Comparison of ENCODE assay signal across 8 cellular contexts in genomic region chr1:28456078-28456477, GRCh38. TPM values are rescaled to one million over a fixed set of nuclear protein-coding genes. Genes with fewer than 3 reads are reported as not detected.
DNase-seq lines count a peak whose midpoint lies in the region; ATAC-seq lines count a peak whose summit lies in the region.

No MANE protein-coding gene starts in this region.

- H3K4ac ChIP-seq in mesendoderm (ENCODE audit: low read depth, low read length), result no peak overlapping the region

- no peak for ATAC-seq in HG02798 (IDR thresholded peaks at IDR 0.05; ENCODE audit: poor library complexity, unreplicated experiment)

- H2BK5ac ChIP-seq in mesendoderm (ENCODE audit: low read length), result no peak overlapping the region

- H3K4me3 ChIP-seq in Karpas-422 (ENCODE audit: low read length), result no peak overlapping the region
- H3K4me3 ChIP-seq in adipocyte (ENCODE audit: low read length), result peak overlapping the region; percentile 19
- H3K4me3 ChIP-seq in mesendoderm (ENCODE audit: low read length), result no peak overlapping the region

- H3K9me3 ChIP-seq in Karpas-422 (ENCODE audit: low read length), result no peaks in the 10 kb centered on the region
- H3K9me3 ChIP-seq in adipocyte (ENCODE audit: control insufficient read depth, low read length), result no peaks in the 10 kb centered on the region

- H3K79me1 ChIP-seq in mesendoderm (ENCODE audit: low read length), result no peaks in the 10 kb centered on the region

- peak overlapping the region; percentile 63 for H3K27ac ChIP-seq in Karpas-422 (ENCODE audit: low read length)
- no peak overlapping the region for H3K27ac ChIP-seq in mesendoderm (ENCODE audit: low read depth, low read length)

- no peaks in the 10 kb centered on the region for H4K20me1 ChIP-seq in Karpas-422 (ENCODE audit: insufficient read depth, low read depth, low read length)

- H3K4me1 ChIP-seq in Karpas-422 (ENCODE audit: low read length), result peaks cover 24% of the 10 kb centered on the region
- peaks cover 4% of the 10 kb centered on the region for H3K4me1 ChIP-seq in adipocyte (ENCODE audit: control insufficient read depth, insufficient read depth, low read length)
- H3K4me1 ChIP-seq in mesendoderm (ENCODE audit: control insufficient read depth, low read depth, low read length), result no peaks in the 10 kb centered on the region

- DNase-seq in DMS 273 (lab: John Stamatoyannopoulos, UW; ENCODE audit: unreplicated experiment), result peak; percentile 69
- DNase-seq in Karpas-422, result peak; percentile 50
- peak; percentile 67 for DNase-seq in adipocyte (ENCODE audit: low read depth)
- DNase-seq in mesendoderm, result peak; percentile 19
- no peak for DNase-seq in NK-92 (lab: John Stamatoyannopoulos, UW; ENCODE audit: unreplicated experiment)
- no peak for DNase-seq in DMS153 treated with DMSO at 0.1 percent for 48 hours (lab: John Stamatoyannopoulos, UW; ENCODE audit: unreplicated experiment)
- no peak for DNase-seq in stimulated activated CD8-positive, alpha-beta memory T cell treated with anti-CD3 and anti-CD28 coated beads, Interleukin-4, amount 100 ng/mL, for 48 hours

- no peak overlapping the region for H2BK120ac ChIP-seq in mesendoderm (ENCODE audit: low read depth, low read length)

- H2AFZ ChIP-seq in Karpas-422 (ENCODE audit: low read length), result no peak overlapping the region; the same call in 1 of the 2 replicates

- no peak overlapping the region for H4K8ac ChIP-seq in mesendoderm (ENCODE audit: low read depth, low read length)

- peaks cover 24% of the 10 kb centered on the region for H3K79me2 ChIP-seq in Karpas-422 (ENCODE audit: low read length)
- H3K79me2 ChIP-seq in mesendoderm (ENCODE audit: control insufficient read depth, insufficient read depth, low read length), result no peaks in the 10 kb centered on the region

- H3K36me3 ChIP-seq in Karpas-422 (ENCODE audit: insufficient read depth, low read length), result no peaks in the 10 kb centered on the region
- no peaks in the 10 kb centered on the region for H3K36me3 ChIP-seq in adipocyte (ENCODE audit: control insufficient read depth, insufficient read depth, low read length, severe bottlenecking)
- H3K36me3 ChIP-seq in mesendoderm (ENCODE audit: control insufficient read depth, insufficient read depth, low read length), result no peaks in the 10 kb centered on the region

- H2AK5ac ChIP-seq in mesendoderm (ENCODE audit: low read length), result no peak overlapping the region

- H4K5ac ChIP-seq in mesendoderm (ENCODE audit: low read length), result no peak overlapping the region

- no peak overlapping the region for H3K56ac ChIP-seq in mesendoderm (ENCODE audit: low read length)

- H3K9me2 ChIP-seq in Karpas-422 (replicated peaks; ENCODE audit: insufficient read depth, low read length), result no peaks in the 10 kb centered on the region

- no peak overlapping the region for H3K18ac ChIP-seq in mesendoderm (ENCODE audit: low read length)

- H3K4me2 ChIP-seq in Karpas-422 (ENCODE audit: low read depth, low read length, poor library complexity, severe bottlenecking), result peak overlapping the region; percentile 25
- H3K4me2 ChIP-seq in mesendoderm (ENCODE audit: low read length), result no peak overlapping the region

- no peak overlapping the region for H3K23ac ChIP-seq in mesendoderm (ENCODE audit: low read length)

- H3K9ac ChIP-seq in Karpas-422 (ENCODE audit: low read length), result peak overlapping the region; percentile 26
- no peak overlapping the region for H3K9ac ChIP-seq in adipocyte (ENCODE audit: low read length)
- no peak overlapping the region for H3K9ac ChIP-seq in mesendoderm (ENCODE audit: low read length)

- no peaks in the 10 kb centered on the region for H3K27me3 ChIP-seq in Karpas-422 (ENCODE audit: low read length)
- no peaks in the 10 kb centered on the region for H3K27me3 ChIP-seq in adipocyte (replicated peaks; ENCODE audit: control insufficient read depth, insufficient read depth, low read length)
- no peaks in the 10 kb centered on the region for H3K27me3 ChIP-seq in mesendoderm (ENCODE audit: insufficient read depth, low read length, poor library complexity)

- WGBS in mesendoderm (ENCODE audit: extremely low coverage, insufficient coverage, low lambda C conversion rate), result no CpG with 5 or more reads among the region's 5 CpGs

- H2BK15ac ChIP-seq in mesendoderm (replicated peaks; ENCODE audit: low read depth), result no peak overlapping the region

RNA-seq across cellular contexts. Expression of gene RCC1, which starts 49.8 kb away (rescaled TPM):
- 27.5 and 49.7 TPM in 2 replicates for total RNA-seq in Karpas-422 (2014; rRNA removed; shearing (Covaris generic); ENCODE audit: low replicate concordance)
- polyA plus RNA-seq in mesendoderm (2013, experiment 1 of 2), result 84.3 TPM
- polyA plus RNA-seq in mesendoderm (2013, experiment 2 of 2), result 84.2 TPM

Comparison
In these comparisons a context has a peak if more than half of its experiments do, and no peak if none do; other contexts are left out.
1. DNase-seq: peak in DMS 273 (single experiment), Karpas-422 (single experiment), adipocyte (single experiment) and mesendoderm (single experiment); none in NK-92 (single experiment), DMS153 treated with DMSO at 0.1 percent for 48 hours (single experiment) and stimulated activated CD8-positive, alpha-beta memory T cell treated with anti-CD3 and anti-CD28 coated beads, Interleukin-4, amount 100 ng/mL, for 48 hours (single experiment).